ENCODE assay signal across 8 cellular contexts in the genomic region with DNA sequence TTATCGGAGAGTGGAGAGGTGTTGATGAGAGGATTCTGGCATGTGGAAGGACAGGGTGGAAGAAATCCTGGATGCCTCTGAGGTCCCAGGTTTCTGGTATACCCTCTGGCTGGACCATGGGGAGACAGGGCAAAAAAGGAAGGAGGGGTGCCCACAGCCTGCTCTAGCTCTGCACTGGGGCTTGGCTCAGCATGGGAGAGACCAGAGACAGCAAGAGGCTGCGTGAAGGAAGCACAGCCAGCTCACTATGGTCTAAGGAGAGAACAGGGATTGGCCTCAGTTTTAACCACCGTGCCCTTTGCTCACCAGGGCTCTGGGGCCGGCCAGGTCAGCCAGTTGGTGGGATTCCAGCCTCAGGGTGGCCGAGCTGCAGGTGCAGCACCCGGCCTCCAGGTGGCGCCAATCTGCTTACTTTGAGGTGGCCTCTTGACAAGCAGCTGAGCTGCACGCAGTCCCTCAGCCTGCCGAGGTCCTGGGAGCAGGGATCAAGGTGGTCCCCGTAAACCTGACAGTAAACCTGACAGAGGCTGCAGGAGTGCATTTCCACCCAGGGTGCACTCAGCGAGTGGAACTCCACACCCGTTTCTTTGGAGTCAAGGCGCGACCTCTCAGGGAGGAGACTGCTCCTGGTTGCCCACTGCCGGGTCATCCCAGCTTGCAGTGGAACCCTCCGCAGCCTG. TPM values are rescaled to one million over a fixed set of nuclear protein-coding genes. Genes with fewer than 3 reads are reported as not detected.
DNase-seq lines count a peak whose midpoint lies in the region; ATAC-seq and TF ChIP-seq lines count a peak whose summit lies in the region.

No MANE protein-coding gene starts in this region.

- TF ChIP-seq POLR2A in GM18505 (IDR thresholded peaks at IDR 0.05; ENCODE audit: borderline replicate concordance, extremely low read depth, insufficient read depth, insufficient read length): no peak

- POLR2A ChIA-PET in activated CD4-positive, alpha-beta memory T cell treated with anti-CD3 and anti-CD28 coated beads for 36 hours (lab: Charles Lee): no interaction called here

- H3K4me3 ChIP-seq in duodenal mucosa (ENCODE audit: low read depth in 1 of 2, low read length in 2 of 2): peak overlapping the region; percentile 12 to 40

- peak; percentile 48 for ATAC-seq in HG03039 (IDR thresholded peaks at IDR 0.05; ENCODE audit: unreplicated experiment)
- ATAC-seq in GM18505 (IDR thresholded peaks at IDR 0.05; ENCODE audit: unreplicated experiment): no peak

- H3K27me3 Mint-ChIP-seq in activated CD4-positive, alpha-beta memory T cell treated with anti-CD3 and anti-CD28 coated beads for 36 hours: peaks cover 28% of the 10 kb centered on the region

- CTCF ChIA-PET in activated CD4-positive, alpha-beta memory T cell treated with anti-CD3 and anti-CD28 coated beads for 36 hours (lab: Charles Lee): interaction anchor here (0.6 to 6.3 kb wide), 66 partner anchors 7 to 681 kb away, joined by 3 to 52 read pairs (median 4); a partner anchor contains a TSS

- H3K9me3 ChIP-seq in duodenal mucosa (ENCODE audit: control insufficient read depth in 1 of 2, low read length in 2 of 2): no peaks in the 10 kb centered on the region

- no peak overlapping the region for H3K4me3 Mint-ChIP-seq in activated CD4-positive, alpha-beta memory T cell treated with anti-CD3 and anti-CD28 coated beads for 36 hours

- no peak overlapping the region for H3K27ac ChIP-seq in duodenal mucosa (ENCODE audit: low read depth, low read length)

- H3K4me1 Mint-ChIP-seq in activated CD4-positive, alpha-beta memory T cell treated with anti-CD3 and anti-CD28 coated beads for 36 hours (ENCODE audit: low read depth): peaks cover 7% of the 10 kb centered on the region

- no peak overlapping the region for H3K27ac Mint-ChIP-seq in activated CD4-positive, alpha-beta memory T cell treated with anti-CD3 and anti-CD28 coated beads for 36 hours

- no peak overlapping the region for H3K9ac ChIP-seq in duodenal mucosa (ENCODE audit: low read depth in 1 of 2, low read length in 2 of 2)

- H3K27me3 ChIP-seq in duodenal mucosa (ENCODE audit: control insufficient read depth in 1 of 2, insufficient read depth in 2 of 2, low read length in 2 of 2): peaks cover 0 to 27% of the 10 kb centered on the region in 2 donors

- H3K36me3 Mint-ChIP-seq in activated CD4-positive, alpha-beta memory T cell treated with anti-CD3 and anti-CD28 coated beads for 36 hours: no peaks in the 10 kb centered on the region

- peak; percentile 81 for DNase-seq in ELR (ENCODE audit: low read depth)
- peak; percentile 85 for DNase-seq in NCI-H69 (lab: John Stamatoyannopoulos, UW)
- peak; percentile 80 for DNase-seq in activated CD4-positive, alpha-beta memory T cell treated with anti-CD3 and anti-CD28 coated beads for 36 hours
- DNase-seq in medulla oblongata (ENCODE audit: extremely low spot score): peak; percentile 53
- DNase-seq in stimulated activated CD8-positive, alpha-beta memory T cell treated with anti-CD3 and anti-CD28 coated beads, Interleukin-15, amount 100 ng/mL, for 48 hours (ENCODE audit: low read depth in 2 of 2): peak; percentile 44 to 65

- H3K9me3 Mint-ChIP-seq in activated CD4-positive, alpha-beta memory T cell treated with anti-CD3 and anti-CD28 coated beads for 36 hours: no peaks in the 10 kb centered on the region

- intact Hi-C loops in activated CD4-positive, alpha-beta memory T cell treated with anti-CD3 and anti-CD28 coated beads for 36 hours (cut with micrococcal nuclease): loop anchor here (10.0 kb wide), 2 partner anchors 65 to 105 kb away; no protein-coding TSS in a partner anchor

- H3K4me1 ChIP-seq in duodenal mucosa (ENCODE audit: control insufficient read depth in 1 of 2, insufficient read depth in 2 of 2, low read length in 2 of 2): peaks cover 7 to 11% of the 10 kb centered on the region in 2 donors

- H3K36me3 ChIP-seq in duodenal mucosa (ENCODE audit: control insufficient read depth in 1 of 2, insufficient read depth in 2 of 2, low read length in 2 of 2): no peaks in the 10 kb centered on the region

RNA-seq across cellular contexts. Expression of a gene that starts 25.0 kb away (rescaled TPM):
- total RNA-seq in activated CD4-positive, alpha-beta memory T cell treated with anti-CD3 and anti-CD28 coated beads for 36 hours: 10 to 100 TPM; 39.9 to 41.2 TPM
